10 cellular contexts compared by ENCODE assay signal in the genomic region with DNA sequence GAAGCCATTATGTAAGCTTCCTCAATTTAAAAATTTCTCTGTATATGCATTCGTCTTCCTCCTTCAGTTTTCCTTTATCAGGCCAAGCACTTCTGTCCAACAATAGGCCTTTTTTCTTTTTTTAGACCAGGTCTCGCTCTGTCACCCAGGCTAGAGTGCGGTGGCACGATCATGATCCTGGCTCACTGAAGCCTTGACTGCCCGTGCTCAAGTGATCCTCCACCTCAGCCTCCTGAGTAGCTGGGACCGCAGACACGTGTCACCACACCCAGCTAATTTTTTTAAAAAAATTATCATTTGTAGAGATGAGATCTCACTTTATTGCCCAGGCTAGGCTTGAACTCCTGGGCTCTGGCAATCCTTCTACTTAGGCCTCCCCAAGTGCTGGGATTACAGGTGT. TPM values are rescaled to one million over a fixed set of nuclear protein-coding genes. Genes with fewer than 3 reads are reported as not detected.
DNase-seq lines count a peak whose midpoint lies in the region; ATAC-seq and FAIRE-seq lines count a peak whose summit lies in the region.
"Had no signal": no experiment of that assay in that cellular context is flagged by ENCODE, and none has a peak within 500 bp of the region (broad histone marks: within the 10 kb centered on the region; RNA-seq: fewer than 3 reads in every experiment).

No MANE protein-coding gene starts in this region.

- peak overlapping the region; percentile 47 to 99 (median 92) for H3K27ac Mint-ChIP-seq in naive B cell
- no peak overlapping the region for H3K27ac Mint-ChIP-seq in activated CD4-positive, alpha-beta T cell treated with anti-CD3 and anti-CD28 coated beads, Interleukin-2, amount 10 ng/mL, durations not matched to agents 7 days and 5 days

- no peaks in the 10 kb centered on the region for H3K9me3 Mint-ChIP-seq in naive B cell
- H3K9me3 Mint-ChIP-seq in activated CD4-positive, alpha-beta T cell treated with anti-CD3 and anti-CD28 coated beads, Interleukin-2, amount 10 ng/mL, durations not matched to agents 7 days and 5 days: no peaks in the 10 kb centered on the region

- no peaks in the 10 kb centered on the region for H3K36me3 Mint-ChIP-seq in naive B cell
- H3K36me3 Mint-ChIP-seq in activated CD4-positive, alpha-beta T cell treated with anti-CD3 and anti-CD28 coated beads, Interleukin-2, amount 10 ng/mL, durations not matched to agents 7 days and 5 days (ENCODE audit: low read depth): peaks cover 2% of the 10 kb centered on the region

- DNase-seq in GM18507 (ENCODE audit: extremely low spot score, insufficient read length, low read depth) (no peak), naive B cell (peak; percentile 43), NCI-H1436 (lab: John Stamatoyannopoulos, UW) (no peak), T-helper 9 cell (no peak)
- no peak for DNase-seq in activated CD4-positive, alpha-beta T cell treated with anti-CD3 and anti-CD28 coated beads, Interleukin-2, amount 10 ng/mL, durations not matched to agents 7 days and 5 days
- DNase-seq: effector CD8-positive, alpha-beta T cell; heart right ventricle had no signal

- peak overlapping the region; percentile 14 to 72 (median 48) for H3K4me3 Mint-ChIP-seq in naive B cell
- H3K4me3 Mint-ChIP-seq in activated CD4-positive, alpha-beta T cell treated with anti-CD3 and anti-CD28 coated beads, Interleukin-2, amount 10 ng/mL, durations not matched to agents 7 days and 5 days: no peak overlapping the region

- CTCF ChIA-PET in activated CD4-positive, alpha-beta T cell treated with anti-CD3 and anti-CD28 coated beads, Interleukin-2, amount 10 ng/mL, durations not matched to agents 7 days and 5 days (lab: Charles Lee): interaction anchor here (1.3 to 1.7 kb wide), 2 partner anchors 9 to 11 kb away, joined by 4 to 7 read pairs; no protein-coding TSS in a partner anchor

- peak; percentile 65 for FAIRE-seq in GM18507 (lab: Jason Lieb, UNC)

- H3K4me1 Mint-ChIP-seq in naive B cell: peaks cover 25 to 69% (median 50%) of the 10 kb centered on the region in 3 donors
- H3K4me1 Mint-ChIP-seq in activated CD4-positive, alpha-beta T cell treated with anti-CD3 and anti-CD28 coated beads, Interleukin-2, amount 10 ng/mL, durations not matched to agents 7 days and 5 days: peaks cover 12% of the 10 kb centered on the region

- ATAC-seq in GM21526 (IDR thresholded peaks at IDR 0.05; ENCODE audit: low FRiP score, unreplicated experiment) (peak; percentile 48), HG03460 (IDR thresholded peaks at IDR 0.05; ENCODE audit: unreplicated experiment) (peak; percentile 78), naive B cell (ENCODE audit: low read depth in 2 of 2) (peak; percentile 99), HG02973 (IDR thresholded peaks at IDR 0.05; ENCODE audit: unreplicated experiment) (no peak)

- POLR2A ChIA-PET in activated CD4-positive, alpha-beta T cell treated with anti-CD3 and anti-CD28 coated beads, Interleukin-2, amount 10 ng/mL, durations not matched to agents 7 days and 5 days (lab: Charles Lee): no interaction called here

- H3K27me3 Mint-ChIP-seq in naive B cell: no peaks in the 10 kb centered on the region
- no peaks in the 10 kb centered on the region for H3K27me3 Mint-ChIP-seq in activated CD4-positive, alpha-beta T cell treated with anti-CD3 and anti-CD28 coated beads, Interleukin-2, amount 10 ng/mL, durations not matched to agents 7 days and 5 days

RNA-seq across cellular contexts. Expression of gene TAOK3, which starts 25.8 kb away (rescaled TPM):
- 10 to 100 TPM; 34.7 to 94.9 (median 86.3) TPM for polyA plus RNA-seq in naive B cell (ENCODE audit: low read depth in 6 of 6)
- total RNA-seq in activated CD4-positive, alpha-beta T cell treated with anti-CD3 and anti-CD28 coated beads, Interleukin-2, amount 10 ng/mL, durations not matched to agents 7 days and 5 days: 10 to 100 TPM; 52.5 to 63.3 TPM

RNA-seq across cellular contexts. Expression of gene SUDS3, which starts 29.5 kb away (rescaled TPM):
- polyA plus RNA-seq in naive B cell (ENCODE audit: low read depth in 6 of 6): 10 to 100 TPM; 17.2 to 26.0 (median 20.1) TPM
- total RNA-seq in activated CD4-positive, alpha-beta T cell treated with anti-CD3 and anti-CD28 coated beads, Interleukin-2, amount 10 ng/mL, durations not matched to agents 7 days and 5 days: 10 to 100 TPM; 23.8 to 25.4 TPM
